17 cellular contexts compared by ENCODE assay signal in genomic region chrX:11103006-11103405, GRCh38. TPM values are rescaled to one million over a fixed set of nuclear protein-coding genes. Genes with fewer than 3 reads are reported as not detected.
DNase-seq lines count a peak whose midpoint lies in the region; ATAC-seq and TF ChIP-seq lines count a peak whose summit lies in the region.
"Had no signal": no experiment of that assay in that cellular context is flagged by ENCODE, and none has a peak within 500 bp of the region (broad histone marks: within the 10 kb centered on the region; RNA-seq: fewer than 3 reads in every experiment).

No MANE protein-coding gene starts in this region.

- no peak overlapping the region for H3K27ac Mint-ChIP-seq in activated CD4-positive, alpha-beta T cell treated with anti-CD3 and anti-CD28 coated beads for 36 hours
- no peak overlapping the region for H3K27ac Mint-ChIP-seq in activated CD4-positive, alpha-beta T cell treated with anti-CD3 and anti-CD28 coated beads, Interleukin-2, amount 10 ng/mL, durations not matched to agents 7 days and 5 days
- no peak overlapping the region for H3K27ac Mint-ChIP-seq in endothelial cell (ENCODE audit: unreplicated experiment)
- H3K27ac Mint-ChIP-seq: CD8-positive, alpha-beta T cell had no signal

- peak overlapping the region; percentile 38 for H2AFZ ChIP-seq in parathyroid adenoma

- H3K9me3 Mint-ChIP-seq in activated CD4-positive, alpha-beta T cell treated with anti-CD3 and anti-CD28 coated beads for 36 hours (ENCODE audit: low read depth), result no peaks in the 10 kb centered on the region
- H3K9me3 Mint-ChIP-seq in activated CD4-positive, alpha-beta T cell treated with anti-CD3 and anti-CD28 coated beads, Interleukin-2, amount 10 ng/mL, durations not matched to agents 7 days and 5 days, result no peaks in the 10 kb centered on the region
- no peaks in the 10 kb centered on the region for H3K9me3 Mint-ChIP-seq in endothelial cell (ENCODE audit: unreplicated experiment)
- H3K9me3 Mint-ChIP-seq: CD8-positive, alpha-beta T cell had no signal

- no peak overlapping the region for H3K4me2 ChIP-seq in parathyroid adenoma (ENCODE audit: low read length)
- H3K4me2 ChIP-seq: SK-N-SH had no signal

- no peaks in the 10 kb centered on the region for H3K79me2 ChIP-seq in parathyroid adenoma

- peaks cover 10% of the 10 kb centered on the region for H3K4me1 ChIP-seq in parathyroid adenoma

- CTCF ChIA-PET in activated CD4-positive, alpha-beta T cell treated with anti-CD3 and anti-CD28 coated beads for 36 hours (lab: Charles Lee), result interaction anchor here (0.6 kb wide), 1 partner anchor 1031 kb away, joined by 3 read pairs; no protein-coding TSS in a partner anchor
- CTCF ChIA-PET in activated CD4-positive, alpha-beta T cell treated with anti-CD3 and anti-CD28 coated beads, Interleukin-2, amount 10 ng/mL, durations not matched to agents 7 days and 5 days (lab: Charles Lee), result interaction anchor here (0.6 kb wide), 1 partner anchor 698 kb away, joined by 5 read pairs; no protein-coding TSS in a partner anchor

- H3K36me3 ChIP-seq in parathyroid adenoma (ENCODE audit: control insufficient read depth, insufficient read depth, low read length), result no peaks in the 10 kb centered on the region
- H3K36me3 ChIP-seq in H7 (replicated peaks; ENCODE audit: control insufficient read depth, insufficient read depth, low read length), result no peaks in the 10 kb centered on the region

- H3K9ac ChIP-seq in parathyroid adenoma, result no peak overlapping the region
- H3K9ac ChIP-seq: SK-N-SH had no signal

- POLR2A ChIA-PET in activated CD4-positive, alpha-beta T cell treated with anti-CD3 and anti-CD28 coated beads for 36 hours (lab: Charles Lee), result no interaction called here
- POLR2A ChIA-PET in activated CD4-positive, alpha-beta T cell treated with anti-CD3 and anti-CD28 coated beads, Interleukin-2, amount 10 ng/mL, durations not matched to agents 7 days and 5 days (lab: Charles Lee), result no interaction called here

- peaks cover 2% of the 10 kb centered on the region for H3K36me3 Mint-ChIP-seq in activated CD4-positive, alpha-beta T cell treated with anti-CD3 and anti-CD28 coated beads for 36 hours (ENCODE audit: low read depth)
- H3K36me3 Mint-ChIP-seq in activated CD4-positive, alpha-beta T cell treated with anti-CD3 and anti-CD28 coated beads, Interleukin-2, amount 10 ng/mL, durations not matched to agents 7 days and 5 days (ENCODE audit: low read depth), result no peaks in the 10 kb centered on the region
- no peaks in the 10 kb centered on the region for H3K36me3 Mint-ChIP-seq in endothelial cell (ENCODE audit: low read depth, unreplicated experiment)
- H3K36me3 Mint-ChIP-seq: CD8-positive, alpha-beta T cell had no signal

- intact Hi-C loops in activated CD4-positive, alpha-beta T cell treated with anti-CD3 and anti-CD28 coated beads for 36 hours (cut with DNase I, micrococcal nuclease), result no loop called here

- ATAC-seq in activated CD4-positive, alpha-beta T cell treated with anti-CD3 and anti-CD28 coated beads for 36 hours, result peak; percentile 47
- peak; percentile 69 for ATAC-seq in GM21360 (IDR thresholded peaks at IDR 0.05; ENCODE audit: unreplicated experiment)
- peak; percentile 41 for ATAC-seq in HG03342 (IDR thresholded peaks at IDR 0.05; ENCODE audit: unreplicated experiment)
- ATAC-seq: CD8-positive, alpha-beta T cell; Panc1 had no signal

- peaks cover 5% of the 10 kb centered on the region for H3K4me1 Mint-ChIP-seq in activated CD4-positive, alpha-beta T cell treated with anti-CD3 and anti-CD28 coated beads for 36 hours
- H3K4me1 Mint-ChIP-seq in activated CD4-positive, alpha-beta T cell treated with anti-CD3 and anti-CD28 coated beads, Interleukin-2, amount 10 ng/mL, durations not matched to agents 7 days and 5 days, result peaks cover 5% of the 10 kb centered on the region
- H3K4me1 Mint-ChIP-seq in endothelial cell (ENCODE audit: unreplicated experiment), result no peaks in the 10 kb centered on the region

- no peak for TF ChIP-seq CTCF in parathyroid adenoma (IDR thresholded peaks at IDR 0.05)
- TF ChIP-seq CTCF in endothelial cell (IDR thresholded peaks at IDR 0.05; ENCODE audit: unreplicated experiment), result no peak

- H3K4me3 ChIP-seq in parathyroid adenoma (ENCODE audit: low read depth, low read length) (no peak overlapping the region), H7 (ENCODE audit: insufficient read depth, low read depth, low read length) (no peak overlapping the region)

- no peak overlapping the region for H3K4me3 Mint-ChIP-seq in activated CD4-positive, alpha-beta T cell treated with anti-CD3 and anti-CD28 coated beads for 36 hours
- H3K4me3 Mint-ChIP-seq in activated CD4-positive, alpha-beta T cell treated with anti-CD3 and anti-CD28 coated beads, Interleukin-2, amount 10 ng/mL, durations not matched to agents 7 days and 5 days, result no peak overlapping the region
- H3K4me3 Mint-ChIP-seq in endothelial cell (ENCODE audit: unreplicated experiment), result no peak overlapping the region
- H3K4me3 Mint-ChIP-seq: CD8-positive, alpha-beta T cell had no signal

- H3K27me3 ChIP-seq in parathyroid adenoma (ENCODE audit: control insufficient read depth, insufficient read depth, low read length) (no peaks in the 10 kb centered on the region), H7 (ENCODE audit: control insufficient read depth, insufficient read depth, low read length) (no peaks in the 10 kb centered on the region)

- H3K9me3 ChIP-seq in parathyroid adenoma (ENCODE audit: control insufficient read depth, low read length), result no peaks in the 10 kb centered on the region
- H3K9me3 ChIP-seq: SK-N-SH had no signal

- no peaks in the 10 kb centered on the region for H3K27me3 Mint-ChIP-seq in activated CD4-positive, alpha-beta T cell treated with anti-CD3 and anti-CD28 coated beads for 36 hours
- no peaks in the 10 kb centered on the region for H3K27me3 Mint-ChIP-seq in activated CD4-positive, alpha-beta T cell treated with anti-CD3 and anti-CD28 coated beads, Interleukin-2, amount 10 ng/mL, durations not matched to agents 7 days and 5 days
- peaks cover 3% of the 10 kb centered on the region for H3K27me3 Mint-ChIP-seq in endothelial cell (ENCODE audit: unreplicated experiment)

- no peak overlapping the region for H3K27ac ChIP-seq in parathyroid adenoma
- H3K27ac ChIP-seq: 22Rv1 had no signal

- DNase-seq in activated CD4-positive, alpha-beta T cell treated with anti-CD3 and anti-CD28 coated beads for 36 hours, result peak; percentile 5
- DNase-seq in activated CD4-positive, alpha-beta T cell treated with anti-CD3 and anti-CD28 coated beads, Interleukin-2, amount 10 ng/mL, durations not matched to agents 7 days and 5 days, result no peak
- DNase-seq in endothelial cell (ENCODE audit: low spot score) (no peak), HUDEP-2 (lab: John Stamatoyannopoulos, UW; ENCODE audit: unreplicated experiment in 76 of 76) (no peak), H7 (no peak)
- DNase-seq: CD8-positive, alpha-beta T cell; HCEC 1CT; NCI-H187 treated with DMSO at 0.1 percent for 48 hours; NCI-H2171 treated with DMSO at 0.1 percent for 48 hours; NCI-H774; Right ventricle myocardium superior; SK-N-SH had no signal

RNA-seq across cellular contexts. Expression of gene HCCS, which starts 8.1 kb away (rescaled TPM):
- total RNA-seq in activated CD4-positive, alpha-beta T cell treated with anti-CD3 and anti-CD28 coated beads for 36 hours, result 10 to 100 TPM; 24.4 to 24.7 TPM
- 10 to 100 TPM; 16.4 to 17.2 TPM for total RNA-seq in activated CD4-positive, alpha-beta T cell treated with anti-CD3 and anti-CD28 coated beads, Interleukin-2, amount 10 ng/mL, durations not matched to agents 7 days and 5 days
- total RNA-seq in endothelial cell (ENCODE audit: unreplicated experiment), result 18.6 TPM
- total RNA-seq in H7 (2014; rRNA removed; shearing (Covaris generic)), result 16.8 and 17.9 TPM in 2 replicates
